24 cellular contexts compared by ENCODE assay signal in the genomic region with DNA sequence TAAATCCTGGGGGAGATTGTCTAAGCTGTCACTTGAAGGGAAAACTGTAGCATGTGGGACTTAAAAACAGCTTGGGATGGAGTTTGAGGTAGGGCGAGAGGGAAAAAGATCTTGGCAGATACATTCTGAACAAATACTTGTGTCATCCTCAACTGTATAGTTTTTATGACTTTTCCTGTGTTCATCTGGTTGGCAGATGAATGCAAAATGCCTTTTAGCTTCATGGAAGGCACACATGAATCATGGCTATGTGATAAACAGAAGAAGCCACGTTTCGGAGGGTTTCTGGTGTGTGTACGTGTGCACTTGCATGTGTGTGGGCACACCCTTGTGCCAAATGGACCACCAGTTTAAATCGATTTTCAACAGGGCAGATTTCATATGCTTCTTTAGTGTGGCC.
DNase-seq lines count a peak whose midpoint lies in the region; FAIRE-seq and TF ChIP-seq lines count a peak whose summit lies in the region.
"Had no signal": no experiment of that assay in that cellular context is flagged by ENCODE, and none has a peak within 500 bp of the region (broad histone marks: within the 10 kb centered on the region; RNA-seq: fewer than 3 reads in every experiment).

No MANE protein-coding gene starts in this region.

- H3K27ac Mint-ChIP-seq in endodermal cell: no peak overlapping the region
- H3K27ac Mint-ChIP-seq: B cell; CD4-positive, CD25-positive, alpha-beta regulatory T cell had no signal

- H3K9me3 ChIP-seq in MM.1S (replicated peaks; ENCODE audit: insufficient read depth, low read length) (no peaks in the 10 kb centered on the region), endodermal cell (ENCODE audit: control insufficient read depth, low read length) (peaks cover under 1% of the 10 kb centered on the region), neuronal stem cell (replicated peaks in 1 of 2; ENCODE audit: control insufficient read depth in 2 of 2, insufficient read depth in 1 of 2, low read depth in 1 of 2, low read length in 2 of 2) (peaks cover 5 to 8% of the 10 kb centered on the region in 2 donors), thyroid gland (no peaks in the 10 kb centered on the region)
- H3K9me3 ChIP-seq: Caco-2, SK-N-SH had no signal

- H4K91ac ChIP-seq in neuronal stem cell (ENCODE audit: low read depth, low read length, poor library complexity): no peak overlapping the region

- H3K27ac ChIP-seq in MM.1S (ENCODE audit: low read length): no peak overlapping the region
- H3K27ac ChIP-seq in endodermal cell (ENCODE audit: low read depth, low read length): peak overlapping the region; percentile 62
- peak overlapping the region; percentile 4 for H3K27ac ChIP-seq in neuronal stem cell (replicated peaks; ENCODE audit: low read length)
- H3K27ac ChIP-seq in thyroid gland: no peak overlapping the region

- H3K27me3 ChIP-seq in MM.1S (replicated peaks; ENCODE audit: insufficient read depth, low read length) (no peaks in the 10 kb centered on the region), endodermal cell (ENCODE audit: control insufficient read depth, insufficient read depth, low read length, poor library complexity, severe bottlenecking) (no peaks in the 10 kb centered on the region), neuronal stem cell (ENCODE audit: control insufficient read depth in 3 of 3, insufficient read depth in 3 of 3, low read depth in 1 of 3, low read length in 3 of 3) (no peaks in the 10 kb centered on the region), thyroid gland (no peaks in the 10 kb centered on the region)

- H3K9me3 Mint-ChIP-seq in endodermal cell: peaks cover 2% of the 10 kb centered on the region

- H4K20me1 ChIP-seq in MM.1S (ENCODE audit: insufficient read depth, low read length): no peaks in the 10 kb centered on the region

- intact Hi-C loops in thyroid gland (cut with DNase I): no loop called here

- H3K23ac ChIP-seq in neuronal stem cell (ENCODE audit: low read depth, low read length, poor library complexity): no peak overlapping the region

- H3K4me2 ChIP-seq in MM.1S (ENCODE audit: low read depth, low read length) (peak overlapping the region; percentile 46; the same call in 1 of the 2 replicates), neuronal stem cell (ENCODE audit: insufficient read depth, low read length, poor library complexity, severe bottlenecking) (no peak overlapping the region)
- H3K4me2 ChIP-seq: SK-N-SH had no signal

- no peak overlapping the region for H2BK15ac ChIP-seq in neuronal stem cell (ENCODE audit: low read length)

- H4K8ac ChIP-seq in neuronal stem cell (ENCODE audit: low read depth, low read length): no peak overlapping the region

- H2AFZ ChIP-seq in MM.1S (ENCODE audit: low read length) (no peak overlapping the region), neuronal stem cell (ENCODE audit: low read length) (peak overlapping the region; percentile 26)

- H3K36me3 ChIP-seq in MM.1S (replicated peaks; ENCODE audit: insufficient read depth, low read length): no peaks in the 10 kb centered on the region
- H3K36me3 ChIP-seq in endodermal cell (ENCODE audit: control insufficient read depth, insufficient read depth, low read length): no peaks in the 10 kb centered on the region
- H3K36me3 ChIP-seq in neuronal stem cell (replicated peaks in 1 of 2; ENCODE audit: control insufficient read depth in 2 of 2, insufficient read depth in 2 of 2, low read length in 2 of 2): no peaks in the 10 kb centered on the region
- H3K36me3 ChIP-seq in thyroid gland: no peaks in the 10 kb centered on the region

- H3K4me3 ChIP-seq in MM.1S (ENCODE audit: low read length) (no peak overlapping the region), endodermal cell (ENCODE audit: low read length) (no peak overlapping the region), neuronal stem cell (ENCODE audit: low read length in 2 of 2) (no peak overlapping the region), thyroid gland (replicated peaks in 1 of 3) (no peak overlapping the region)

- H3K79me2 ChIP-seq in MM.1S (ENCODE audit: low read length): no peaks in the 10 kb centered on the region

- H3K9ac ChIP-seq in MM.1S (ENCODE audit: low read length): no peak overlapping the region
- H3K9ac ChIP-seq in endodermal cell (ENCODE audit: extremely low read depth, low read length, poor library complexity, severe bottlenecking): no peak overlapping the region
- H3K9ac ChIP-seq in neuronal stem cell (ENCODE audit: low read depth, low read length, poor library complexity): no peak overlapping the region
- H3K9ac ChIP-seq: SK-N-SH had no signal

- H3K4me1 ChIP-seq in MM.1S (ENCODE audit: low read length) (peaks cover 15% of the 10 kb centered on the region), endodermal cell (ENCODE audit: control insufficient read depth, insufficient read depth, low read length) (no peaks in the 10 kb centered on the region), neuronal stem cell (ENCODE audit: control insufficient read depth in 2 of 2, insufficient read depth in 1 of 2, low read depth in 1 of 2, low read length in 2 of 2) (peaks cover 11 to 22% of the 10 kb centered on the region in 2 donors), thyroid gland (no peaks in the 10 kb centered on the region)
- H3K4me1 ChIP-seq: Caco-2 had no signal

- H2BK5ac ChIP-seq in neuronal stem cell (ENCODE audit: low read length): no peak overlapping the region

- H3F3A ChIP-seq in MM.1S (ENCODE audit: insufficient read depth, low read length): no peaks in the 10 kb centered on the region

- TF ChIP-seq POLR2A in thyroid gland (IDR thresholded peaks at IDR 0.05): no peak

- peak; percentile 41 for DNase-seq in EH (ENCODE audit: low read depth)
- no peak for DNase-seq in MM.1S
- DNase-seq in endodermal cell: no peak
- no peak for DNase-seq in neuronal stem cell (ENCODE audit: low spot score)
- no peak for DNase-seq in thyroid gland
- DNase-seq in NCI-H446 (lab: John Stamatoyannopoulos, UW): no peak
- no peak for DNase-seq in NCI-H1105 (lab: John Stamatoyannopoulos, UW)
- no peak for DNase-seq in GM19239 (ENCODE audit: insufficient read length, low spot score)
- DNase-seq: Caco-2; CD4-positive, CD25-positive, alpha-beta regulatory T cell; EL; KBM-7; NCI-H1417 treated with DMSO at 0.1 percent for 48 hours; NCI-H187 treated with DMSO at 0.1 percent for 48 hours; NCI-H2227 treated with DMSO at 0.1 percent for 48 hours; NCI-H524; NCI-H82; PC-3; RPMI8226; SHP77 treated with DMSO at 0.1 percent for 48 hours; SK-N-SH had no signal

- no peaks in the 10 kb centered on the region for H3K9me2 ChIP-seq in MM.1S (replicated peaks; ENCODE audit: insufficient read depth, low read length)
- H3K9me2 ChIP-seq: SK-N-SH had no signal

- TF ChIP-seq CTCF in MM.1S (IDR thresholded peaks at IDR 0.05; ENCODE audit: low read length) (no peak), endodermal cell (conservative IDR thresholded peaks at IDR 0.05) (no peak), thyroid gland (IDR thresholded peaks at IDR 0.05) (no peak)

- no peak overlapping the region for H2BK12ac ChIP-seq in neuronal stem cell (ENCODE audit: low read length)

- WGBS in endodermal cell (ENCODE audit: insufficient coverage in 1 of 2, insufficient read length in 1 of 2), 2 experiments: 90 to 92% methylated on average over 4 to 5 of the region's 5 CpGs
- no CpG with 5 or more reads among the region's 5 CpGs for WGBS in neuronal stem cell (ENCODE audit: extremely low coverage in 2 of 2, insufficient read length in 2 of 2, insufficient replicate concordance in 1 of 2), 2 donors
- WGBS in thyroid gland, 2 donors: 83 to 88% methylated on average over 5 of the region's 5 CpGs

- no peak overlapping the region for H3K4ac ChIP-seq in neuronal stem cell (ENCODE audit: low read length)

- H2AK5ac ChIP-seq in neuronal stem cell (ENCODE audit: low read depth, low read length): no peak overlapping the region

- no peaks in the 10 kb centered on the region for H3K4me1 Mint-ChIP-seq in endodermal cell
- H3K4me1 Mint-ChIP-seq: B cell had no signal

- H3K27me3 Mint-ChIP-seq in endodermal cell (ENCODE audit: insufficient read depth): no peaks in the 10 kb centered on the region

- no peaks in the 10 kb centered on the region for H3K36me3 Mint-ChIP-seq in endodermal cell (ENCODE audit: low read depth)
- H3K36me3 Mint-ChIP-seq: CD4-positive, CD25-positive, alpha-beta regulatory T cell had no signal

- no peak overlapping the region for H3K14ac ChIP-seq in neuronal stem cell (ENCODE audit: low read length)

- no peak for FAIRE-seq in GM19239 (lab: Jason Lieb, UNC)
- FAIRE-seq: H54, HepG2 had no signal

- H3K18ac ChIP-seq in neuronal stem cell (ENCODE audit: low read length): no peak overlapping the region

- H3K79me1 ChIP-seq in neuronal stem cell (ENCODE audit: low read depth, low read length): no peaks in the 10 kb centered on the region

- H3K4me3 Mint-ChIP-seq in endodermal cell: no peak overlapping the region
- H3K4me3 Mint-ChIP-seq: B cell; CD4-positive, CD25-positive, alpha-beta regulatory T cell had no signal

- H2BK120ac ChIP-seq in neuronal stem cell (ENCODE audit: low read depth, low read length): no peak overlapping the region

Comparison
In these comparisons a context has a peak if more than half of its experiments do, and no peak if none do; other contexts are left out.
1. H3K27ac ChIP-seq: peak in endodermal cell (single experiment) and neuronal stem cell (single experiment); none in MM.1S (single experiment) and thyroid gland (0 of 3).